Comparison of ENCODE assay signal across 29 cellular contexts in genomic region chr13:60881507-60881906, GRCh38.
"Had no signal": no experiment of that assay in that cellular context is flagged by ENCODE, and none has a peak within 500 bp of the region (broad histone marks: within the 10 kb centered on the region; RNA-seq: fewer than 3 reads in every experiment).

No MANE protein-coding gene starts in this region.

- DNase-seq: immature natural killer cell; kidney; left colon; left lung; lower lobe of right lung; mammary epithelial cell; mesenchymal stem cell; naive thymus-derived CD8-positive, alpha-beta T cell; nucleus accumbens; pancreas; posterior cingulate gyrus; retina; right cardiac atrium; stimulated activated CD4-positive, alpha-beta T cell treated with anti-CD3 and anti-CD28 coated beads, Interleukin-12 subunit alpha, Interleukin-12 subunit beta, amount 100 ng/mL, for 4 hours; stimulated activated CD4-positive, alpha-beta T cell treated with anti-CD3 and anti-CD28 coated beads, Interleukin-15, amount 100 ng/mL, for 24 hours; stimulated activated CD4-positive, alpha-beta T cell treated with anti-CD3 and anti-CD28 coated beads, Interleukin-2, amount 100 ng/mL, for 24 hours; stimulated activated CD4-positive, alpha-beta T cell treated with anti-CD3 and anti-CD28 coated beads, Interleukin-4, amount 100 ng/mL, for 1 hour; stimulated activated naive B cell treated with anti-CD40 and anti-IgM and Interleukin-4, amounts not matched to agents 10 μg/mL and 1 μg/mL and 100 μg/mL, for 72 hours; stimulated activated naive CD8-positive, alpha-beta T cell treated with anti-CD3 and anti-CD28 coated beads, Interleukin-15, Interleukin-2, amounts not matched to agents 100 U/mL and 50 U/mL, for 24 hours; stomach; testis; thyroid gland; transverse colon; upper lobe of left lung had no signal

- FAIRE-seq: islet of Langerhans, kidney, pancreas had no signal

- H3K27me3 ChIP-seq: hepatocyte, left lung, pancreas, stomach, testis, thyroid gland, transverse colon, upper lobe of left lung, vagina had no signal

- H3K4me1 ChIP-seq: left lung, lower lobe of right lung, pancreas, prostate gland, stomach, testis, thyroid gland, transverse colon, upper lobe of left lung, vagina had no signal

- H2AFZ ChIP-seq: hepatocyte had no signal

- H3K9me3 ChIP-seq: left lung, lower lobe of right lung, pancreas, prostate gland, stomach, testis, thyroid gland, transverse colon, upper lobe of left lung, vagina had no signal

- H3K79me2 ChIP-seq: hepatocyte had no signal

- H3K27ac ChIP-seq: hepatocyte, left lung, lower lobe of right lung, pancreas, prostate gland, skin epidermis, stomach, testis, thyroid gland, transverse colon, upper lobe of left lung, vagina had no signal

- H3K36me3 ChIP-seq: left lung, lower lobe of right lung, pancreas, prostate gland, stomach, thyroid gland, transverse colon, upper lobe of left lung, vagina had no signal

- H3K4me3 ChIP-seq: hepatocyte, left lung, lower lobe of right lung, pancreas, prostate gland, skin epidermis, stomach, testis, thyroid gland, transverse colon, upper lobe of left lung, vagina had no signal

- H3K4me2 ChIP-seq: hepatocyte had no signal
